Comparison of ENCODE assay signal across 9 cellular contexts in genomic region chr3:183520741-183521556, GRCh38. TPM values are rescaled to one million over a fixed set of nuclear protein-coding genes. Genes with fewer than 3 reads are reported as not detected.
DNase-seq lines count a peak whose midpoint lies in the region; ATAC-seq, FAIRE-seq and TF ChIP-seq lines count a peak whose summit lies in the region.
"Not testable (repeated sequence)": the region's sequence is repeated elsewhere in the genome, so short reads cannot be mapped to it uniquely, and the experiment has no call there.
"Had no signal": no experiment of that assay in that cellular context is flagged by ENCODE, and none has a peak within 500 bp of the region (broad histone marks: within the 10 kb centered on the region; RNA-seq: fewer than 3 reads in every experiment).

No MANE protein-coding gene starts in this region.

- not testable (repeated sequence) for TF ChIP-seq POLR2A in HepG2 (IDR thresholded peaks at IDR 0.05; ENCODE audit: insufficient read depth in 1 of 2, low read depth in 2 of 2, low read length in 2 of 2)

- BruUV-seq in HepG2 (replicated peaks; lab: Mats Ljungman, UMichigan), result not testable (repeated sequence)

- not testable (repeated sequence) for DNase-seq in CD14-positive monocyte (ENCODE audit: low spot score); activated CD4-positive, alpha-beta T cell treated with anti-CD3 and anti-CD28 coated beads, Interleukin-2, amount 10 ng/mL, durations not matched to agents 7 days and 5 days; HepG2 (ENCODE audit: low spot score); naive thymus-derived CD4-positive, alpha-beta T cell
- DNase-seq in HuH-7 (ENCODE audit: low spot score) (peak; percentile 21), OCI-M1 (lab: John Stamatoyannopoulos, UW) (peak; percentile 41), dedifferentiated amniotic fluid mesenchymal stem cell (ENCODE audit: extremely low spot score) (peak; percentile 6), renal cortical epithelial cell (ENCODE audit: low read depth) (peak; percentile 59)

- H3K4me3 ChIP-seq in HepG2 (replicated peaks in 1 of 3; ENCODE audit: insufficient read depth in 1 of 3, low read depth in 2 of 3, low read length in 3 of 3), result peak overlapping the region in 2 of 3 experiments; percentile 16 to 38; a peak in 3 of 6 replicates
- not testable (repeated sequence) for H3K4me3 ChIP-seq in naive thymus-derived CD4-positive, alpha-beta T cell (ENCODE audit: low read length)

- in situ Hi-C loops in HepG2 (cut with HindIII; ENCODE audit: extremely low pct_ligation_motif_present, low pct_unique_long_range_greater_than_20kb), result not testable (repeated sequence)

- not testable (repeated sequence) for H3K79me2 ChIP-seq in HepG2 (ENCODE audit: insufficient read depth, low read length)

- not testable (repeated sequence) for H3K4me3 Mint-ChIP-seq in CD14-positive monocyte; activated CD4-positive, alpha-beta T cell treated with anti-CD3 and anti-CD28 coated beads, Interleukin-2, amount 10 ng/mL, durations not matched to agents 7 days and 5 days; naive thymus-derived CD4-positive, alpha-beta T cell

- peak; percentile 85 for ATAC-seq in HepG2
- ATAC-seq in naive thymus-derived CD4-positive, alpha-beta T cell, result not testable (repeated sequence)

- POLR2A ChIA-PET in activated CD4-positive, alpha-beta T cell treated with anti-CD3 and anti-CD28 coated beads, Interleukin-2, amount 10 ng/mL, durations not matched to agents 7 days and 5 days (lab: Charles Lee); HepG2 (lab: Yijun Ruan, JAX); naive thymus-derived CD4-positive, alpha-beta T cell (lab: Charles Lee): not testable (repeated sequence)

- not testable (repeated sequence) for H3K36me3 ChIP-seq in HepG2 (replicated peaks in 1 of 2; ENCODE audit: control insufficient read depth in 1 of 2, insufficient read depth in 2 of 2, low read length in 2 of 2)
- peaks cover 0 to 42% (median 10%) of the 10 kb centered on the region in 3 experiments for H3K36me3 ChIP-seq in naive thymus-derived CD4-positive, alpha-beta T cell (ENCODE audit: control insufficient read depth in 2 of 3, insufficient read depth in 3 of 3, low read length in 3 of 3)

- H2AFZ ChIP-seq in HepG2 (ENCODE audit: low read length), result not testable (repeated sequence)

- not testable (repeated sequence) for FAIRE-seq in HepG2 (lab: Jason Lieb, UNC)

- H3K36me3 Mint-ChIP-seq in CD14-positive monocyte, result peaks cover 73 to 76% of the 10 kb centered on the region in 2 donors
- H3K36me3 Mint-ChIP-seq in activated CD4-positive, alpha-beta T cell treated with anti-CD3 and anti-CD28 coated beads, Interleukin-2, amount 10 ng/mL, durations not matched to agents 7 days and 5 days (ENCODE audit: low read depth), result peaks cover 66% of the 10 kb centered on the region
- H3K36me3 Mint-ChIP-seq in naive thymus-derived CD4-positive, alpha-beta T cell, result peaks cover 10 to 57% (median 37%) of the 10 kb centered on the region in 5 donors

- H4K20me1 ChIP-seq in HepG2 (ENCODE audit: insufficient read depth, low read length), result not testable (repeated sequence)

- WGBS in HepG2 (ENCODE audit: low lambda C conversion rate), result 1% methylated on average over 12 of the region's 19 CpGs

- H3K27me3 ChIP-seq in HepG2 (ENCODE audit: control insufficient read depth in 1 of 2, insufficient read depth in 2 of 2, low read length in 2 of 2), result peaks cover 0 to 23% of the 10 kb centered on the region in 2 experiments; a peak in 4 of 5 replicates
- H3K27me3 ChIP-seq in naive thymus-derived CD4-positive, alpha-beta T cell (ENCODE audit: control insufficient read depth in 2 of 2, insufficient read depth in 2 of 2, low read length in 2 of 2), result not testable (repeated sequence)

- peaks cover 29% of the 10 kb centered on the region for H3K4me1 Mint-ChIP-seq in CD14-positive monocyte
- peaks cover 56% of the 10 kb centered on the region for H3K4me1 Mint-ChIP-seq in activated CD4-positive, alpha-beta T cell treated with anti-CD3 and anti-CD28 coated beads, Interleukin-2, amount 10 ng/mL, durations not matched to agents 7 days and 5 days
- H3K4me1 Mint-ChIP-seq in naive thymus-derived CD4-positive, alpha-beta T cell, result peaks cover 44 to 75% (median 59%) of the 10 kb centered on the region in 7 donors

- CTCF ChIA-PET in activated CD4-positive, alpha-beta T cell treated with anti-CD3 and anti-CD28 coated beads, Interleukin-2, amount 10 ng/mL, durations not matched to agents 7 days and 5 days (lab: Charles Lee); HepG2 (lab: Yijun Ruan, JAX; ENCODE audit: low intra/inter-chr PET ratio, low total read pairs); naive thymus-derived CD4-positive, alpha-beta T cell (lab: Charles Lee): not testable (repeated sequence)

- intact Hi-C loops in CD14-positive monocyte (cut with micrococcal nuclease); HepG2 (cut with micrococcal nuclease; ENCODE audit: unreplicated experiment); naive thymus-derived CD4-positive, alpha-beta T cell (cut with micrococcal nuclease): not testable (repeated sequence)

- H3K4me2 ChIP-seq in HepG2 (ENCODE audit: low read depth, low read length), result peak overlapping the region; percentile 59

- peaks cover 29% of the 10 kb centered on the region for H3K4me1 ChIP-seq in HepG2 (ENCODE audit: insufficient read depth, low read length)
- peaks cover 12 to 30% of the 10 kb centered on the region in 2 donors for H3K4me1 ChIP-seq in naive thymus-derived CD4-positive, alpha-beta T cell (ENCODE audit: control insufficient read depth in 2 of 2, insufficient read depth in 2 of 2, low read length in 2 of 2)

- not testable (repeated sequence) for TF ChIP-seq EP300 in HepG2 (IDR thresholded peaks at IDR 0.05; ENCODE audit: low read depth in 2 of 2, low read length in 2 of 2); HepG2 (CRISPR knock-in tag; IDR thresholded peaks at IDR 0.05; ENCODE audit: borderline replicate concordance)

- not testable (repeated sequence) for H3K27ac ChIP-seq in HepG2 (ENCODE audit: extremely low read length, insufficient read depth, low read length); naive thymus-derived CD4-positive, alpha-beta T cell (ENCODE audit: low read depth, low read length)

- not testable (repeated sequence) for TF ChIP-seq RAD21 in HepG2 (CRISPR knock-in tag; IDR thresholded peaks at IDR 0.05)

- TF ChIP-seq CTCF in CD14-positive monocyte (IDR thresholded peaks at IDR 0.05); HepG2 (CRISPR knock-in tag; IDR thresholded peaks at IDR 0.05): not testable (repeated sequence)

- not testable (repeated sequence) for H3K27me3 Mint-ChIP-seq in CD14-positive monocyte (ENCODE audit: low read depth in 3 of 3); activated CD4-positive, alpha-beta T cell treated with anti-CD3 and anti-CD28 coated beads, Interleukin-2, amount 10 ng/mL, durations not matched to agents 7 days and 5 days; naive thymus-derived CD4-positive, alpha-beta T cell

- H3K27ac Mint-ChIP-seq in CD14-positive monocyte, result peak overlapping the region in 4 of 7 donors; percentile 19 to 70 (median 34)
- peak overlapping the region; percentile 65 for H3K27ac Mint-ChIP-seq in activated CD4-positive, alpha-beta T cell treated with anti-CD3 and anti-CD28 coated beads, Interleukin-2, amount 10 ng/mL, durations not matched to agents 7 days and 5 days
- peak overlapping the region in 5 of 9 donors; percentile 5 to 86 (median 16) for H3K27ac Mint-ChIP-seq in naive thymus-derived CD4-positive, alpha-beta T cell

- not testable (repeated sequence) for H3K9me3 ChIP-seq in HepG2 (ENCODE audit: low read length); naive thymus-derived CD4-positive, alpha-beta T cell (ENCODE audit: control insufficient read depth in 2 of 3, low read length in 3 of 3)

- H3K9me3 Mint-ChIP-seq in CD14-positive monocyte; activated CD4-positive, alpha-beta T cell treated with anti-CD3 and anti-CD28 coated beads, Interleukin-2, amount 10 ng/mL, durations not matched to agents 7 days and 5 days; naive thymus-derived CD4-positive, alpha-beta T cell: not testable (repeated sequence)

- not testable (repeated sequence) for H3K9ac ChIP-seq in HepG2 (ENCODE audit: insufficient read depth, low read depth, low read length)

RNA-seq across cellular contexts. Expression of gene KLHL6, which starts 34.6 kb away (rescaled TPM):
- polyA plus RNA-seq in CD14-positive monocyte, result 10 to 100 TPM in 1 of 2 donors, 1 to 10 TPM in 1; 5.7 to 10.6 TPM
- total RNA-seq in activated CD4-positive, alpha-beta T cell treated with anti-CD3 and anti-CD28 coated beads, Interleukin-2, amount 10 ng/mL, durations not matched to agents 7 days and 5 days, result 10 to 100 TPM; 40.4 to 41.2 TPM
- total RNA-seq in HepG2 (2016; rRNA removed; fragmentation: Illumina TruSeq; extraction: Trizol), result not detected in 2 replicates
- not detected in 2 replicates for total RNA-seq in HepG2 (2016; cell fraction: cytosol; rRNA removed; fragmentation: Illumina TruSeq; extraction: Trizol; ENCODE audit: low read depth)
- not detected in 2 replicates for total RNA-seq in HepG2 (2016; cell fraction: insoluble cytoplasmic fraction; rRNA removed; fragmentation: Illumina TruSeq; extraction: Trizol)
- not detected in 2 replicates for total RNA-seq in HepG2 (2016; cell fraction: membrane; rRNA removed; fragmentation: Illumina TruSeq; extraction: Trizol)
- not detected in 2 replicates for total RNA-seq in HepG2 (2016; cell fraction: nucleus; rRNA removed; fragmentation: Illumina TruSeq; extraction: Trizol)
- polyA plus RNA-seq in HepG2 (2011; rRNA removed), result not detected in 2 replicates
- polyA plus RNA-seq in HepG2 (2011; cell fraction: cytosol; rRNA removed), result 0.03 TPM in 1 of 2 replicates, not detected in the other
- 0.05 TPM in 1 of 2 replicates, not detected in the other for polyA plus RNA-seq in HepG2 (2011; cell fraction: nucleus; rRNA removed)
- 0.04 and 0.07 TPM in 2 replicates for polyA plus RNA-seq in HepG2 (2012)
- polyA plus RNA-seq in HepG2 (2016; cell fraction: cytosol; fragmentation: Illumina TruSeq; extraction: Trizol; ENCODE audit: low read depth), result not detected in 2 replicates
- not detected in 2 replicates for polyA plus RNA-seq in HepG2 (2016; cell fraction: insoluble cytoplasmic fraction; fragmentation: Illumina TruSeq; extraction: Trizol; ENCODE audit: low read depth)
- not detected in 2 replicates for polyA plus RNA-seq in HepG2 (2016; cell fraction: membrane; fragmentation: Illumina TruSeq; extraction: Trizol; ENCODE audit: low read depth)
- not detected in 2 replicates for polyA plus RNA-seq in HepG2 (2016; cell fraction: nucleus; fragmentation: Illumina TruSeq; extraction: Trizol; ENCODE audit: insufficient read depth, low read depth)
- polyA minus RNA-seq in HepG2 (2011; rRNA and poly(A)+ RNA removed; ENCODE audit: low replicate concordance), result 0.33 TPM in 1 of 2 replicates, not detected in the other
- polyA minus RNA-seq in HepG2 (2011; cell fraction: cytosol; rRNA and poly(A)+ RNA removed), result not detected in 2 replicates
- polyA minus RNA-seq in HepG2 (2011; cell fraction: nucleus; rRNA and poly(A)+ RNA removed), result not detected in 2 replicates
- 10 to 100 TPM; 37.7 to 72.9 (median 41.5) TPM for total RNA-seq in naive thymus-derived CD4-positive, alpha-beta T cell
- polyA plus RNA-seq in naive thymus-derived CD4-positive, alpha-beta T cell, result 10 to 100 TPM; 25.8 to 32.9 TPM
- under 0.01 TPM in 1 of 2 replicates, not detected in the other for total RNA-seq in renal cortical epithelial cell
- polyA plus RNA-seq: BJ had no signal

Comparison
In these comparisons a context has a peak if more than half of its experiments do, and no peak if none do; other contexts are left out.
1. RNA of gene KLHL6, which starts 34.6 kb away (total RNA-seq): 37.7 to 72.9 TPM in naive thymus-derived CD4-positive, alpha-beta T cell and 40.4 to 41.2 TPM in activated CD4-positive, alpha-beta T cell treated with anti-CD3 and anti-CD28 coated beads, Interleukin-2, amount 10 ng/mL, durations not matched to agents 7 days and 5 days; not detected in HepG2 and under 0.01 TPM in renal cortical epithelial cell; every median in the first group is over 10 times any median in the second.
2. Peak in every context shown above with its lines, with median percentiles within 50 percentile points of each other: H3K27ac Mint-ChIP-seq.